ENCODE assay signal across 1 cellular context in genomic region chr12:113268621-113269020, GRCh38.
TF ChIP-seq lines count a peak whose summit lies in the region.

No MANE protein-coding gene starts in this region.

TF ChIP-seq in HepG2, 621 proteins besides CTCF, POLR2A, EP300 and RAD21 (continued from another document):
- TF ChIP-seq ZNF318 (CRISPR knock-in tag; IDR thresholded peaks at IDR 0.05) = no peak
- no peak for TF ChIP-seq FOXP1 (IDR thresholded peaks at IDR 0.05)
- TF ChIP-seq FOXP1 (CRISPR knock-in tag; IDR thresholded peaks at IDR 0.05) = no peak
- TF ChIP-seq GMEB2 (CRISPR knock-in tag; IDR thresholded peaks at IDR 0.05; ENCODE audit: low read depth) = no peak
- no peak for TF ChIP-seq RFXANK (CRISPR knock-in tag; IDR thresholded peaks at IDR 0.05)
- TF ChIP-seq ASH2L (IDR thresholded peaks at IDR 0.05; ENCODE audit: insufficient read length, low read depth, low read length) = no peak
- no peak for TF ChIP-seq RARA (CRISPR knock-in tag; IDR thresholded peaks at IDR 0.05)
- TF ChIP-seq ZSCAN30 (CRISPR knock-in tag; IDR thresholded peaks at IDR 0.05) = no peak
- no peak for TF ChIP-seq SAFB2 (CRISPR knock-in tag; IDR thresholded peaks at IDR 0.05; ENCODE audit: borderline replicate concordance, low read depth)
- TF ChIP-seq ZIK1 (CRISPR knock-in tag; IDR thresholded peaks at IDR 0.05; ENCODE audit: borderline replicate concordance, low read depth) = no peak
- TF ChIP-seq HCFC1 (IDR thresholded peaks at IDR 0.05; ENCODE audit: low read depth, low read length) = no peak
- no peak for TF ChIP-seq ZHX2 (IDR thresholded peaks at IDR 0.05; ENCODE audit: low read depth)
- no peak for TF ChIP-seq ZHX2 (CRISPR knock-in tag; IDR thresholded peaks at IDR 0.05; ENCODE audit: borderline replicate concordance)
